ENCODE assay signal across 13 cellular contexts in the genomic region with DNA sequence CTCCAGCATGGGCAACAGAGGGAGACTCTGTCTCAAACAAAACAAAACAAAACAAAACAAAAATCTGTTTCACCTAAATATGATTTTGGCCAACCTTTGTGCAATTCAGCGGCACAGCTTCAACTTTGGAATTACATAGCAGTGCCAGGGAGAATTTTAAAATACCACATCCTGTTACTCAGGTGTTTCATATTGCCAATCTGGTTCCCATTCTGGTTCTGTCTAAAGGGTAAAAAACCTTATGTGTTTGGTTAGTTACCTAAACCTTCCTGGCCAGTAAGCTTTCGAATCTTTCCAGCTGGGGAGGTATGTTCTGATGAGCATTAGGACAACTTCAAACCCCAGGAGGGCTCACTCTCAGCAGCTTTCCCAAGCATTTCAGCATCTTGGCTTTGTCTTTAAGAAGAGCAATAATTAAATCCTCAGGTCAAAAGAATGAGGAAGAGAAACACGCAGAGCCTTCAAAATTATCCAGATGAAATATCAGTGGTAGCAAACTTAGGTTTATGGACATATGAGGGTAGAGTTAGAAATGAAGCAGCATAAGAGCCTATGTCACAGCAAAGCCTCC. TPM values are rescaled to one million over a fixed set of nuclear protein-coding genes. Genes with fewer than 3 reads are reported as not detected.
DNase-seq lines count a peak whose midpoint lies in the region; ATAC-seq, FAIRE-seq and TF ChIP-seq lines count a peak whose summit lies in the region.
"Had no signal": no experiment of that assay in that cellular context is flagged by ENCODE, and none has a peak within 500 bp of the region (broad histone marks: within the 10 kb centered on the region; RNA-seq: fewer than 3 reads in every experiment).

No MANE protein-coding gene starts in this region.

- H3K4me1 Mint-ChIP-seq in HFFc6 (ENCODE audit: low read depth): peaks cover 79% of the 10 kb centered on the region

- H3K27ac ChIP-seq in liver (ENCODE audit: low read depth in 1 of 2, low read length in 2 of 2) (peak overlapping the region; percentile 6 to 42), stomach (peak overlapping the region; percentile 10 to 88 (median 84))

- H3K27me3 ChIP-seq in bronchial epithelial cell (ENCODE audit: control insufficient read depth, insufficient read depth, low read length) (no peaks in the 10 kb centered on the region), liver (ENCODE audit: control insufficient read depth in 4 of 4, insufficient read depth in 4 of 4, low read length in 3 of 4) (peaks cover 0 to 6% (median 1%) of the 10 kb centered on the region in 4 donors), stomach (peaks cover 0 to 7% (median 0%) of the 10 kb centered on the region in 3 donors)

- H3K9me3 ChIP-seq in liver (ENCODE audit: control insufficient read depth in 4 of 4, low read length in 3 of 4) (no peaks in the 10 kb centered on the region), stomach (no peaks in the 10 kb centered on the region), mucosa of descending colon (no peaks in the 10 kb centered on the region)

- H3K4me1 ChIP-seq in liver (ENCODE audit: control insufficient read depth in 4 of 4, insufficient read depth in 4 of 4, low read length in 3 of 4) (peaks cover 2 to 10% (median 5%) of the 10 kb centered on the region in 4 donors), stomach (peaks cover 5 to 64% (median 32%) of the 10 kb centered on the region in 4 donors), mucosa of descending colon (ENCODE audit: low read depth) (peaks cover 31% of the 10 kb centered on the region)

- no peak overlapping the region for H3K4me3 ChIP-seq in bronchial epithelial cell (ENCODE audit: low read depth, low read length)
- peak overlapping the region in 1 of 3 donors; percentile 14 for H3K4me3 ChIP-seq in liver (ENCODE audit: low read depth in 1 of 3, low read length in 3 of 3)
- H3K4me3 ChIP-seq in stomach: peak overlapping the region in 3 of 4 donors; percentile 56 to 63 (median 62)
- no peak overlapping the region for H3K4me3 ChIP-seq in mucosa of descending colon

- TF ChIP-seq POLR2A in stomach (IDR thresholded peaks at IDR 0.05): no peak

- no peaks in the 10 kb centered on the region for H3K36me3 ChIP-seq in bronchial epithelial cell (ENCODE audit: control insufficient read depth, insufficient read depth, low read length)
- H3K36me3 ChIP-seq in liver (ENCODE audit: control insufficient read depth in 4 of 4, insufficient read depth in 3 of 4, low read depth in 1 of 4, low read length in 3 of 4): no peaks in the 10 kb centered on the region
- H3K36me3 ChIP-seq in stomach: no peaks in the 10 kb centered on the region
- no peaks in the 10 kb centered on the region for H3K36me3 ChIP-seq in mucosa of descending colon (ENCODE audit: low read depth)

- peak overlapping the region; percentile 98 for H3K27ac Mint-ChIP-seq in HFFc6

- no peaks in the 10 kb centered on the region for H3K9me3 Mint-ChIP-seq in HFFc6

- TF ChIP-seq CTCF in HFFc6 (IDR thresholded peaks at IDR 0.05): no peak
- TF ChIP-seq CTCF in bronchial epithelial cell (IDR thresholded peaks at IDR 0.05; ENCODE audit: insufficient read depth, low read length, severe bottlenecking): no peak
- TF ChIP-seq CTCF in liver (IDR thresholded peaks at IDR 0.05; ENCODE audit: low read depth, low read length, missing input control): no peak
- TF ChIP-seq CTCF in stomach (IDR thresholded peaks at IDR 0.05): no peak
- TF ChIP-seq CTCF in mucosa of descending colon (IDR thresholded peaks at IDR 0.05): no peak

- TF ChIP-seq RAD21 in liver (IDR thresholded peaks at IDR 0.05): no peak

- 77% methylated on average over 3 of the region's 3 CpGs for WGBS in liver
- WGBS in stomach, 5 donors: 58 to 84% (median 82%) methylated on average over 3 of the region's 3 CpGs

- H3K9ac ChIP-seq in liver (ENCODE audit: low read depth in 1 of 2, low read length in 2 of 2): peak overlapping the region in 1 of 2 donors; percentile 28

- DNase-seq in HFFc6 (no peak), bronchial epithelial cell (ENCODE audit: low read depth) (peak; percentile 72), stomach (no peak), mucosa of descending colon (no peak), NCI-H2227 treated with DMSO at 0.1 percent for 48 hours (lab: John Stamatoyannopoulos, UW) (no peak)
- DNase-seq: activated gamma-delta T cell, DND-41, KBM-7, kidney glomerular epithelial cell had no signal

- no peak for ATAC-seq in mucosa of descending colon
- ATAC-seq in GM19463 (IDR thresholded peaks at IDR 0.05; ENCODE audit: unreplicated experiment): no peak
- ATAC-seq in HG02610 (IDR thresholded peaks at IDR 0.05; ENCODE audit: unreplicated experiment): no peak
- ATAC-seq: sciatic nerve had no signal

- peaks cover 57% of the 10 kb centered on the region for H3K36me3 Mint-ChIP-seq in HFFc6 (ENCODE audit: low read depth)

- peaks cover 2% of the 10 kb centered on the region for H3K27me3 Mint-ChIP-seq in HFFc6 (ENCODE audit: insufficient read depth)

- intact Hi-C loops in stomach (cut with DNase I; ENCODE audit: low total_unique reads): no loop called here
- intact Hi-C loops in mucosa of descending colon (cut with DNase I, micrococcal nuclease): no loop called here

- no peak for FAIRE-seq in bronchial epithelial cell (lab: Jason Lieb, UNC)

- H3K4me3 Mint-ChIP-seq in HFFc6: peak overlapping the region; percentile 99

- TF ChIP-seq EP300 in stomach (IDR thresholded peaks at IDR 0.05): no peak

TF ChIP-seq in liver, 16 proteins besides CTCF, POLR2A, EP300 and RAD21 (continues in another document):
- TF ChIP-seq SP1 (IDR thresholded peaks at IDR 0.05): no peak
- no peak for TF ChIP-seq FOXA1 (IDR thresholded peaks at IDR 0.05)
- TF ChIP-seq JUND (IDR thresholded peaks at IDR 0.05): no peak
- TF ChIP-seq RXRA (IDR thresholded peaks at IDR 0.05): no peak
- no peak for TF ChIP-seq EGR1 (IDR thresholded peaks at IDR 0.05; ENCODE audit: low read depth in 2 of 2)
- no peak for TF ChIP-seq FOXA2 (IDR thresholded peaks at IDR 0.05)
- TF ChIP-seq, protein P1, sequence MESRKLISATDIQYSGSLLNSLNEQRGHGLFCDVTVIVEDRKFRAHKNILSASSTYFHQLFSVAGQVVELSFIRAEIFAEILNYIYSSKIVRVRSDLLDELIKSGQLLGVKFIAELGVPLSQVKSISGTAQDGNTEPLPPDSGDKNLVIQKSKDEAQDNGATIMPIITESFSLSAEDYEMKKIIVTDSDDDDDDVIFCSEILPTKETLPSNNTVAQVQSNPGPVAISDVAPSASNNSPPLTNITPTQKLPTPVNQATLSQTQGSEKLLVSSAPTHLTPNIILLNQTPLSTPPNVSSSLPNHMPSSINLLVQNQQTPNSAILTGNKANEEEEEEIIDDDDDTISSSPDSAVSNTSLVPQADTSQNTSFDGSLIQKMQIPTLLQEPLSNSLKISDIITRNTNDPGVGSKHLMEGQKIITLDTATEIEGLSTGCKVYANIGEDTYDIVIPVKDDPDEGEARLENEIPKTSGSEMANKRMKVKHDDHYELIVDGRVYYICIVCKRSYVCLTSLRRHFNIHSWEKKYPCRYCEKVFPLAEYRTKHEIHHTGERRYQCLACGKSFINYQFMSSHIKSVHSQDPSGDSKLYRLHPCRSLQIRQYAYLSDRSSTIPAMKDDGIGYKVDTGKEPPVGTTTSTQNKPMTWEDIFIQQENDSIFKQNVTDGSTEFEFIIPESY (IDR thresholded peaks at IDR 0.05): no peak
- TF ChIP-seq, protein P2, sequence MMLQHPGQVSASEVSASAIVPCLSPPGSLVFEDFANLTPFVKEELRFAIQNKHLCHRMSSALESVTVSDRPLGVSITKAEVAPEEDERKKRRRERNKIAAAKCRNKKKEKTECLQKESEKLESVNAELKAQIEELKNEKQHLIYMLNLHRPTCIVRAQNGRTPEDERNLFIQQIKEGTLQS (IDR thresholded peaks at IDR 0.05): no peak
- no peak for TF ChIP-seq YY1 (IDR thresholded peaks at IDR 0.05)
- no peak for TF ChIP-seq NR2F2 (IDR thresholded peaks at IDR 0.05)
- TF ChIP-seq, protein P3, sequence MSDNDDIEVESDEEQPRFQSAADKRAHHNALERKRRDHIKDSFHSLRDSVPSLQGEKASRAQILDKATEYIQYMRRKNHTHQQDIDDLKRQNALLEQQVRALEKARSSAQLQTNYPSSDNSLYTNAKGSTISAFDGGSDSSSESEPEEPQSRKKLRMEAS (IDR thresholded peaks at IDR 0.05): no peak
- no peak for TF ChIP-seq GABPA (IDR thresholded peaks at IDR 0.05 in 1 of 2, conservative IDR thresholded peaks at IDR 0.05 in 1 of 2)
- no peak for TF ChIP-seq HNF4A (conservative IDR thresholded peaks at IDR 0.05)
- TF ChIP-seq HNF4G (IDR thresholded peaks at IDR 0.05): no peak

RNA-seq across cellular contexts. Expression of a gene that starts 2.7 kb away (rescaled TPM):
- total RNA-seq in HFFc6 (2021; fragmentation: NEBNext Ultra II Directional; extraction: Animal tissue kit (Norgen Biotek cat#: 25700)): 100 to 1,000 TPM; 228 to 285 (median 237) TPM
- total RNA-seq in bronchial epithelial cell (0.51 and 0.79 TPM in 2 replicates), liver (10 to 100 TPM; 18.4 to 25.6 TPM), stomach (10 to 100 TPM in 4 of 5 donors, 1 to 10 TPM in 1; 4.9 to 74.4 (median 43.0) TPM), mucosa of descending colon (10 to 100 TPM; 55.7 to 75.1 (median 65.8) TPM)
- polyA plus RNA-seq in liver (10 to 100 TPM; 10.0 to 13.8 TPM), stomach (10 to 100 TPM in 2 of 3 donors, 1 to 10 TPM in 1; 3.1 to 37.0 (median 19.9) TPM)

RNA-seq across cellular contexts. Expression of a gene that starts 57.8 kb away (rescaled TPM):
- under 1 TPM in 2 of 6 experiments, not detected in 4; 0.07 to 0.17 TPM for total RNA-seq in HFFc6 (2021; fragmentation: NEBNext Ultra II Directional; extraction: Animal tissue kit (Norgen Biotek cat#: 25700))
- total RNA-seq in bronchial epithelial cell (not detected in 2 replicates), liver (1,000 to 10,000 TPM in 1 of 2 donors, 100 to 1,000 TPM in 1; 128 to 3,238 TPM), stomach (not detected), mucosa of descending colon (under 1 TPM in 1 of 3 donors, not detected in 2; 0.12 TPM)
- polyA plus RNA-seq in liver (100 to 1,000 TPM; 656 to 839 TPM), stomach (not detected)
- total RNA-seq: sciatic nerve had no signal

Comparison
In these comparisons a context has a peak if more than half of its experiments do, and no peak if none do; other contexts are left out.
1. H3K4me3 ChIP-seq: peak in stomach (3 of 4); none in bronchial epithelial cell (single experiment) and mucosa of descending colon (single experiment).
2. RNA of a gene that starts 57.8 kb away (total RNA-seq): 128 to 3,238 TPM in liver; 0.07 to 0.17 TPM in HFFc6, 0.12 TPM in mucosa of descending colon, not detected in bronchial epithelial cell and not detected in stomach; every median in the first group is over 100 times any median in the second.